1 cellular context compared by ENCODE assay signal in the genomic region with DNA sequence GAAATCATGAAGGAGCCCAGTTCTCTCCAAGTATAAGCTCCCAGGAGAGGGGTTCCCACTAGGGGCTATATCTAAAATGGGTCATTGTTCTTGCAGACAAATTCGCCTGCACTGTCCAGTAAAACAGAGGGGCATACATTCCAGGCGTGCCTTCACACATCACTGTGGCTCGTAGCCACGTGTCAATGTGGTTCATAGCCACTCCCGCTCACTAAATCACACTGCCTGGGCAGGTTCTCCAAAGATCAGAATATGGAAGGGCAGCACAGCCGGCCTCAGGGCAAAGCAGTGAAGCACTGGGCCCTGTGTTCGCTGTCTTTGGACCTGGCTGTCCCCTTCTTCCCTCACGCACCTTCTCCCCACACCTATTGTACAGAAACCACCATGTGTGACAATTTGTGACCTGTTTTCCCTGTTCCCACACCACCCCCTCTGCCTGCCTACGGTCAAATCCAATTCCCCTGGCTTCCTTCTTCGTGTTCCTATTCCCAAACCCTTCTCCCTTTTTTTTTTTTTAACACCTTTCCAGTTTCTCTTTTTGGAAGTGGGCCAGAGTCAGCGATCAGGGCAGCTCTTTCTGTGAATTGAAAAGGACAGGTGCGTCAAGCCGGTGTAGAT.
TF ChIP-seq lines count a peak whose summit lies in the region.

No MANE protein-coding gene starts in this region.

TF ChIP-seq in HEK293, 187 proteins besides CTCF, POLR2A, EP300 and RAD21:
- TF ChIP-seq, protein P1, sequence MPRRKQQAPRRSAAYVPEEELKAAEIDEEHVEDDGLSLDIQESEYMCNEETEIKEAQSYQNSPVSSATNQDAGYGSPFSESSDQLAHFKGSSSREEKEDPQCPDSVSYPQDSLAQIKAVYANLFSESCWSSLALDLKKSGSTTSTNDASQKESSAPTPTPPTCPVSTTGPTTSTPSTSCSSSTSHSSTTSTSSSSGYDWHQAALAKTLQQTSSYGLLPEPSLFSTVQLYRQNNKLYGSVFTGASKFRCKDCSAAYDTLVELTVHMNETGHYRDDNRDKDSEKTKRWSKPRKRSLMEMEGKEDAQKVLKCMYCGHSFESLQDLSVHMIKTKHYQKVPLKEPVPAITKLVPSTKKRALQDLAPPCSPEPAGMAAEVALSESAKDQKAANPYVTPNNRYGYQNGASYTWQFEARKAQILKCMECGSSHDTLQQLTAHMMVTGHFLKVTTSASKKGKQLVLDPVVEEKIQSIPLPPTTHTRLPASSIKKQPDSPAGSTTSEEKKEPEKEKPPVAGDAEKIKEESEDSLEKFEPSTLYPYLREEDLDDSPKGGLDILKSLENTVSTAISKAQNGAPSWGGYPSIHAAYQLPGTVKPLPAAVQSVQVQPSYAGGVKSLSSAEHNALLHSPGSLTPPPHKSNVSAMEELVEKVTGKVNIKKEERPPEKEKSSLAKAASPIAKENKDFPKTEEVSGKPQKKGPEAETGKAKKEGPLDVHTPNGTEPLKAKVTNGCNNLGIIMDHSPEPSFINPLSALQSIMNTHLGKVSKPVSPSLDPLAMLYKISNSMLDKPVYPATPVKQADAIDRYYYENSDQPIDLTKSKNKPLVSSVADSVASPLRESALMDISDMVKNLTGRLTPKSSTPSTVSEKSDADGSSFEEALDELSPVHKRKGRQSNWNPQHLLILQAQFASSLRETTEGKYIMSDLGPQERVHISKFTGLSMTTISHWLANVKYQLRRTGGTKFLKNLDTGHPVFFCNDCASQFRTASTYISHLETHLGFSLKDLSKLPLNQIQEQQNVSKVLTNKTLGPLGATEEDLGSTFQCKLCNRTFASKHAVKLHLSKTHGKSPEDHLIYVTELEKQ (tag by site-specific recombination; IDR thresholded peaks at IDR 0.05; ENCODE audit: borderline replicate concordance), result no peak
- TF ChIP-seq, protein P2, sequence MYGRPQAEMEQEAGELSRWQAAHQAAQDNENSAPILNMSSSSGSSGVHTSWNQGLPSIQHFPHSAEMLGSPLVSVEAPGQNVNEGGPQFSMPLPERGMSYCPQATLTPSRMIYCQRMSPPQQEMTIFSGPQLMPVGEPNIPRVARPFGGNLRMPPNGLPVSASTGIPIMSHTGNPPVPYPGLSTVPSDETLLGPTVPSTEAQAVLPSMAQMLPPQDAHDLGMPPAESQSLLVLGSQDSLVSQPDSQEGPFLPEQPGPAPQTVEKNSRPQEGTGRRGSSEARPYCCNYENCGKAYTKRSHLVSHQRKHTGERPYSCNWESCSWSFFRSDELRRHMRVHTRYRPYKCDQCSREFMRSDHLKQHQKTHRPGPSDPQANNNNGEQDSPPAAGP (tag by site-specific recombination; IDR thresholded peaks at IDR 0.05), result no peak
- TF ChIP-seq ZFHX2 (tag by site-specific recombination; conservative IDR thresholded peaks at IDR 0.05) (peak; percentile 81), SP2 (tag by site-specific recombination; IDR thresholded peaks at IDR 0.05) (no peak), ZNF596 (tag by site-specific recombination; IDR thresholded peaks at IDR 0.05) (no peak), EGR2 (tag by site-specific recombination; IDR thresholded peaks at IDR 0.05; ENCODE audit: low read depth) (peak; percentile 87)
